17 cellular contexts compared by ENCODE assay signal in the genomic region with DNA sequence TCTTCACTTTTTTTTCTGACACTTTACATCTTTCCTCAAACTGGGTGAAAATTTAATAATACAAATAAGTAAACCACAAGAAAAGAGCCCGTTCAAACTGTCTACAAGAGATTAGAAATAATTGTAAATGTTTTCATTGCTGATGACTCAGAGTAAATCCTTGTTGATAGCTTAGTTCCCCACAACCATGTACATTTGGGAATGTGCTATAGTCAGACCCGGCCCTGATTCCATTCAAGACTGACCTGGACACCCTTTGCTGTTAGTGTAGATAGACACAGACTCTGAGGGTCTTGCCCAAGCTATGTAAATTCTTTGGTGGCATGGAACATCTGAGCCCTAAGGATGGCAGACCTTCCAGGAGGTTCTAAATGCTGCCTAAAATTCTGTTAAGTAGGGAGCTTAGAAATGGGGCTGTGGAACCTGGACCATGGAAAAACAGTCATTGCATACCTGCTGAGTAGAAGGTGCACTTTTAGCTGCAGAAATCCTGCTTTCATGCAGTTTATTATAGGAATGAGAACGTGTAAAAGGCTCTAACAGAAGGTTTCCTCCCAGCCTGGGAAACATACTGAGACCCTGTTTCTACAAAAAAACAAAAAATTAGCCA. TPM values are rescaled to one million over a fixed set of nuclear protein-coding genes. Genes with fewer than 3 reads are reported as not detected.
A peak's percentile ranks its signal among the peaks of the same experiment; 100 is the strongest.
DNase-seq lines count a peak whose midpoint lies in the region; ATAC-seq and TF ChIP-seq lines count a peak whose summit lies in the region.
"Had no signal": no experiment of that assay in that cellular context is flagged by ENCODE, and none has a peak within 500 bp of the region (broad histone marks: within the 10 kb centered on the region; RNA-seq: fewer than 3 reads in every experiment).

No MANE protein-coding gene starts in this region.

- no peak for TF ChIP-seq CTCF in GM12864 (IDR thresholded peaks at IDR 0.05; ENCODE audit: low read depth, low read length, missing control alignments)

- peaks cover 17% of the 10 kb centered on the region for H3K79me1 ChIP-seq in mesendoderm (ENCODE audit: low read length)

- no peaks in the 10 kb centered on the region for H3K27me3 ChIP-seq in mesendoderm (ENCODE audit: insufficient read depth, low read length, poor library complexity)
- H3K27me3 ChIP-seq: adrenal gland had no signal

- H3K27ac Mint-ChIP-seq in T-helper 1 cell treated with Interleukin-12 subunit alpha and Interleukin-12 subunit beta and Interleukin-4 antibody, amounts not matched to agents 30 μg/mL and 1 μg/mL, for 36 hours: peak overlapping the region; percentile 9
- peak overlapping the region; percentile 34 for H3K27ac Mint-ChIP-seq in activated T-helper 17 cell treated with anti-CD3 and anti-CD28 coated beads, Interleukin-2, amount 50 U/mL, for 72 hours
- H3K27ac Mint-ChIP-seq: activated CD8-positive, alpha-beta T cell treated with anti-CD3 and anti-CD28 coated beads for 36 hours; dendritic cell treated with granulocyte-macrophage colony-stimulating factor and Interleukin-4, amounts not matched to agents 40 ng/mL and 50 ng/mL, for 4 days had no signal

- H3K23ac ChIP-seq in mesendoderm (ENCODE audit: low read length): no peak overlapping the region

- H3K27me3 Mint-ChIP-seq in T-helper 1 cell treated with Interleukin-12 subunit alpha and Interleukin-12 subunit beta and Interleukin-4 antibody, amounts not matched to agents 30 μg/mL and 1 μg/mL, for 36 hours (ENCODE audit: low read depth): no peaks in the 10 kb centered on the region
- H3K27me3 Mint-ChIP-seq in activated T-helper 17 cell treated with anti-CD3 and anti-CD28 coated beads, Interleukin-2, amount 50 U/mL, for 72 hours: no peaks in the 10 kb centered on the region
- H3K27me3 Mint-ChIP-seq: activated CD8-positive, alpha-beta T cell treated with anti-CD3 and anti-CD28 coated beads for 36 hours; dendritic cell treated with granulocyte-macrophage colony-stimulating factor and Interleukin-4, amounts not matched to agents 40 ng/mL and 50 ng/mL, for 4 days had no signal

- peaks cover 8% of the 10 kb centered on the region for H3K4me1 ChIP-seq in mesendoderm (ENCODE audit: control insufficient read depth, low read depth, low read length)
- H3K4me1 ChIP-seq: Caco-2 had no signal

- no peak overlapping the region for H3K27ac ChIP-seq in mesendoderm (ENCODE audit: low read depth, low read length)
- H3K27ac ChIP-seq: 22Rv1, adrenal gland, lower lobe of right lung had no signal

- H2BK15ac ChIP-seq in mesendoderm (replicated peaks; ENCODE audit: low read depth): no peak overlapping the region

- no peak overlapping the region for H2BK5ac ChIP-seq in mesendoderm (ENCODE audit: low read length)

- no peak overlapping the region for H4K8ac ChIP-seq in mesendoderm (ENCODE audit: low read depth, low read length)

- ATAC-seq in activated T-helper 17 cell treated with anti-CD3 and anti-CD28 coated beads, Interleukin-2, amount 50 U/mL, for 72 hours (replicated peaks): no peak
- ATAC-seq: activated CD8-positive, alpha-beta T cell treated with anti-CD3 and anti-CD28 coated beads for 36 hours; lower lobe of right lung had no signal

- H4K5ac ChIP-seq in mesendoderm (ENCODE audit: low read length): no peak overlapping the region

- no CpG with 5 or more reads among the region's 3 CpGs for WGBS in mesendoderm (ENCODE audit: extremely low coverage, insufficient coverage, low lambda C conversion rate)

- no peak overlapping the region for H3K18ac ChIP-seq in mesendoderm (ENCODE audit: low read length)

- peaks cover 50% of the 10 kb centered on the region for H3K4me1 Mint-ChIP-seq in T-helper 1 cell treated with Interleukin-12 subunit alpha and Interleukin-12 subunit beta and Interleukin-4 antibody, amounts not matched to agents 30 μg/mL and 1 μg/mL, for 36 hours (ENCODE audit: low read depth)
- peaks cover 50% of the 10 kb centered on the region for H3K4me1 Mint-ChIP-seq in activated T-helper 17 cell treated with anti-CD3 and anti-CD28 coated beads, Interleukin-2, amount 50 U/mL, for 72 hours

- H3K36me3 Mint-ChIP-seq in T-helper 1 cell treated with Interleukin-12 subunit alpha and Interleukin-12 subunit beta and Interleukin-4 antibody, amounts not matched to agents 30 μg/mL and 1 μg/mL, for 36 hours (ENCODE audit: low read depth): peaks cover 23% of the 10 kb centered on the region
- H3K36me3 Mint-ChIP-seq in activated T-helper 17 cell treated with anti-CD3 and anti-CD28 coated beads, Interleukin-2, amount 50 U/mL, for 72 hours (ENCODE audit: low read depth): peaks cover 57% of the 10 kb centered on the region

- peak overlapping the region; percentile 46; the same call in 1 of the 2 replicates for H3K4me3 ChIP-seq in GM12864 (ENCODE audit: low read depth, low read length)
- H3K4me3 ChIP-seq in mesendoderm (ENCODE audit: low read length): no peak overlapping the region
- H3K4me3 ChIP-seq: adrenal gland, lower lobe of right lung had no signal

- H3K9me3 Mint-ChIP-seq in T-helper 1 cell treated with Interleukin-12 subunit alpha and Interleukin-12 subunit beta and Interleukin-4 antibody, amounts not matched to agents 30 μg/mL and 1 μg/mL, for 36 hours: no peaks in the 10 kb centered on the region
- H3K9me3 Mint-ChIP-seq in activated T-helper 17 cell treated with anti-CD3 and anti-CD28 coated beads, Interleukin-2, amount 50 U/mL, for 72 hours: peaks cover 4% of the 10 kb centered on the region
- H3K9me3 Mint-ChIP-seq: activated CD8-positive, alpha-beta T cell treated with anti-CD3 and anti-CD28 coated beads for 36 hours; dendritic cell treated with granulocyte-macrophage colony-stimulating factor and Interleukin-4, amounts not matched to agents 40 ng/mL and 50 ng/mL, for 4 days had no signal

- H3K79me2 ChIP-seq in mesendoderm (ENCODE audit: control insufficient read depth, insufficient read depth, low read length): peaks cover 40% of the 10 kb centered on the region

- H2BK120ac ChIP-seq in mesendoderm (ENCODE audit: low read depth, low read length): peak overlapping the region; percentile 38

- no peak overlapping the region for H3K4me2 ChIP-seq in mesendoderm (ENCODE audit: low read length)

- H3K56ac ChIP-seq in mesendoderm (ENCODE audit: low read length): no peak overlapping the region

- DNase-seq in T-helper 1 cell: no peak
- no peak for DNase-seq in GM12864 (ENCODE audit: low read depth)
- no peak for DNase-seq in mesendoderm
- DNase-seq in activated CD8-positive, alpha-beta memory T cell treated with anti-CD3 and anti-CD28 coated beads, Interleukin-2, amount 50 U/mL, for 4 hours: no peak
- DNase-seq in NCI-H446 (lab: John Stamatoyannopoulos, UW): no peak
- DNase-seq in medulla oblongata (ENCODE audit: extremely low spot score): no peak
- DNase-seq: activated CD8-positive, alpha-beta T cell treated with anti-CD3 and anti-CD28 coated beads for 36 hours; adrenal gland; Caco-2; lower lobe of right lung; NCI-H1436 treated with DMSO at 0.1 percent for 48 hours; NCI-H69; nucleus accumbens had no signal

- H2AK5ac ChIP-seq in mesendoderm (ENCODE audit: low read length): no peak overlapping the region

- H3K9ac ChIP-seq in mesendoderm (ENCODE audit: low read length): no peak overlapping the region

- H3K4ac ChIP-seq in mesendoderm (ENCODE audit: low read depth, low read length): no peak overlapping the region

- H3K4me3 Mint-ChIP-seq in T-helper 1 cell treated with Interleukin-12 subunit alpha and Interleukin-12 subunit beta and Interleukin-4 antibody, amounts not matched to agents 30 μg/mL and 1 μg/mL, for 36 hours: peak overlapping the region; percentile 19
- H3K4me3 Mint-ChIP-seq in activated T-helper 17 cell treated with anti-CD3 and anti-CD28 coated beads, Interleukin-2, amount 50 U/mL, for 72 hours: peak overlapping the region; percentile 96
- H3K4me3 Mint-ChIP-seq: activated CD8-positive, alpha-beta T cell treated with anti-CD3 and anti-CD28 coated beads for 36 hours; dendritic cell treated with granulocyte-macrophage colony-stimulating factor and Interleukin-4, amounts not matched to agents 40 ng/mL and 50 ng/mL, for 4 days had no signal

- H3K36me3 ChIP-seq in mesendoderm (ENCODE audit: control insufficient read depth, insufficient read depth, low read length): no peaks in the 10 kb centered on the region
- H3K36me3 ChIP-seq: adrenal gland, lower lobe of right lung had no signal

RNA-seq across cellular contexts. Expression of a gene that starts 3.7 kb away (rescaled TPM):
- 10 to 100 TPM; 45.3 to 92.3 TPM for total RNA-seq in activated T-helper 17 cell treated with anti-CD3 and anti-CD28 coated beads, Interleukin-2, amount 50 U/mL, for 72 hours
- polyA plus RNA-seq in mesendoderm (2013, experiment 1 of 2): 17.6 TPM
- polyA plus RNA-seq in mesendoderm (2013, experiment 2 of 2): 17.7 TPM

RNA-seq across cellular contexts. Expression of a gene that starts 46.1 kb away (rescaled TPM):
- total RNA-seq in activated T-helper 17 cell treated with anti-CD3 and anti-CD28 coated beads, Interleukin-2, amount 50 U/mL, for 72 hours: 1 to 10 TPM in 1 of 2 donors, under 1 TPM in 1; 0.65 to 2.6 TPM
- 3.0 TPM for polyA plus RNA-seq in mesendoderm (2013, experiment 1 of 2)
- 3.0 TPM for polyA plus RNA-seq in mesendoderm (2013, experiment 2 of 2)
- total RNA-seq: lower lobe of right lung had no signal
